In the genomic region with DNA sequence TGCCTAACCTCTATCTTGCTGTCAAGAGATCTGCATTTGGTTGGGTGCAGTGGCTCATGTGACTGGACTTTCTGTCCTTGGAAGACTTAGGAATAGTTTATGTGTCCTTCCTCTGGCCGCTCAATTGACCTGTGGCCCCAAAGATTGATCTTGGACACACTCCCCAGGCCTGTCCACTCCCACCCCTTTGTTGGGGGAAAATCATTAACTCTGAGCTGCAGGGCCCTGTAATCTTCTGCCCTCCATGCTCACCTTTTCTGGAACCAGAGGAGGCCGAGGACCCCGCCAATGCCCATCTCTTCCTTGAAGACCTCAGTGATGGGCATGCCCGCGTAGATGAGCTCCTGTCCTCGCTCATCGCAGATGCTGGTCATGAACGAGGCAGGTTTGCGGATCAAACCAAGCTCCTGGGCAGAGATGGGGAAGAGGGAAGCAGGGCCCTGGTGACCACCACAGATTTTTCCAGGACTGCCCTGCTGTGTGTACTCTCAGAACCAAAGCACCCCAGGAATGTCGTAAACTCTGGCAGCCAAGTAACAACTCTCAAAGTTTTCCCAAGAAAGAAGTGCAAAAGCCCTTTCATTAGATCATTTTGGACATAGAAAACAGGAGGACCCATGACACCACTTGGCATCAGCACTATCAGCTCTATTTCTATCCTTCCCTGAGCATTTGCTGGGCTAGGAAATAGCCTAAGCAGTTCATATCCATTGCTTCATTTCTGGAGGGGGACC, we compare ENCODE assay signal across 21 cellular contexts. TPM values are rescaled to one million over a fixed set of nuclear protein-coding genes. Genes with fewer than 3 reads are reported as not detected.
"Had no signal": no experiment of that assay in that cellular context is flagged by ENCODE, and none has a peak within 500 bp of the region (broad histone marks: within the 10 kb centered on the region; RNA-seq: fewer than 3 reads in every experiment).

No MANE protein-coding gene starts in this region.

- H3K4me1 ChIP-seq: body of pancreas, foreskin keratinocyte, right atrium auricular region, spleen, stomach, uterus had no signal

- DNase-seq: activated naive CD4-positive, alpha-beta T cell treated with anti-CD3 and anti-CD28 coated beads, Interleukin-2, amount 50 U/mL, for 16 hours; activated T-cell treated with anti-CD3 and anti-CD28 coated beads for 4 hours; amniotic stem cell; body of pancreas; effector CD4-positive, alpha-beta T cell; esophagus squamous epithelium; foreskin keratinocyte; left ventricle myocardium superior; mesendoderm; natural killer cell; posterior cingulate gyrus; spleen; stomach; SW 1271; thyroid gland; uterus had no signal

- H3K9me3 ChIP-seq: body of pancreas, esophagus squamous epithelium, neutrophil, right atrium auricular region, spleen, stomach, thyroid gland, uterus had no signal

- H3K36me3 ChIP-seq: uterus had no signal

- ATAC-seq: activated CD4-positive, CD25-positive, alpha-beta regulatory T cell treated with anti-CD3 and anti-CD28 coated beads, Interleukin-2, amount 50 U/mL, for 24 hours; body of pancreas; foreskin keratinocyte; left ventricle myocardium superior; natural killer cell had no signal

- H3K4me3 ChIP-seq: body of pancreas, coronary artery, esophagus squamous epithelium, right atrium auricular region, spleen, stomach, thyroid gland, uterus had no signal

- H3K27me3 ChIP-seq: body of pancreas, esophagus squamous epithelium, foreskin keratinocyte, neutrophil, right atrium auricular region, spleen, stomach, thyroid gland, uterus had no signal

- H3K27ac ChIP-seq: body of pancreas, coronary artery, esophagus squamous epithelium, foreskin keratinocyte, neutrophil, right atrium auricular region, spleen, stomach, thyroid gland, uterus had no signal

RNA-seq across cellular contexts. Expression of a gene that starts 36.1 kb away (rescaled TPM):
- total RNA-seq: body of pancreas, kidney epithelial cell, natural killer cell, right atrium auricular region had no signal
- polyA plus RNA-seq: foreskin keratinocyte had no signal
